7 cellular contexts compared by ENCODE assay signal in the genomic region with DNA sequence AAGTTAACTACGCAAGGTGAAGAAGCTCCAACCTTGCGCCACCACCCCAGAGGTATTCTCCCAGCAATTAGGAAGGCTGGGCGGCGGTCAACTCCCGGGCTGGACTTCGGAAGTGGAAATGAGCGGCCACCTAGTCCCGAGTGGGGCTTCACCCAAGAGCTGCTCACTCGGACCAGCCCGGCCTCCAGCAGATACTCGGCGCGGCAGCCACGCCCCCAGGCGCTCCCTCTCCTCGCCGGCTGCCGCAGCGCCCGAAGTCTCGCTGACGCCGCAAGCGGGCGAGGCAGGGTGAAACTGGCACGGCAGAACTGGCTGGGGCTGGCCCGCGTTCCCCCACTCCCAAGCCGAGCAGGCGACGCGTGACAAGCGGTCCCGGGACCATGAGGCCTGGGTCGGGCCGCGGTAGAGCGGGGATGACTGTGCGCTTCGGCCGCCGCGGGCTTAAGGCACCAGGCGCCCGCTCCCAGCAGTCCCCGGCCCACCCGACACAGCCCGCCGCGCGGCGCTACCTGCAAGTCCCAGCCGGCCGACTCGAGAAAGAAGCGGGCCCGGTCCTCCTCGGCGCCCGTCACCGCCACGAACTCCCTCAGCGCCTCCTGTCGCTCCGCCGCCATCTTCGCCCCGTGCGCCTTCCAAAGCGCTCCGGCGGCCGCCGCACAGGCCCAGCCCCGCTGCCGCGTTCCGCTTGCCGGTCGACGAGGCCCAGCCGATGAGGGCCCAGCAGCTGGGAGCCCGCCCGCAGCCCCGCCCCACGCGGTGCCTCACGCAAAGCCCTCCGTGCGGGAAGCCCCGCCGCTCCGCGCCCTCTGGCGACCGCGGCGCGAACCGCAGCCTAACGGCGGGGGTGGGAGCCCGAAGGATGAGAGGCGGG. TPM values are rescaled to one million over a fixed set of nuclear protein-coding genes. Genes with fewer than 3 reads are reported as not detected.
DNase-seq lines count a peak whose midpoint lies in the region; ATAC-seq and TF ChIP-seq lines count a peak whose summit lies in the region.

A gene (minus strand): TSS at position 639 of the 871 bp plus-strand sequence. CDS start 25 bp downstream, at position 614.

- DNase-seq in NCI-H187 treated with DMSO at 0.1 percent for 48 hours (lab: John Stamatoyannopoulos, UW): peak; percentile 33
- peak; percentile 78 to 97 for DNase-seq in ascending aorta (ENCODE audit: low spot score in 2 of 2)
- DNase-seq in hepatic stellate cell (ENCODE audit: low spot score): peak; percentile 93
- DNase-seq in renal cortical epithelial cell (ENCODE audit: low read depth): peak; percentile 75

- peak; percentile 95 to 97 (median 95) for TF ChIP-seq CTCF in ascending aorta (IDR thresholded peaks at IDR 0.05)

- intact Hi-C loops in T-helper 2 cell treated with Interferon-gamma antibody and Interleukin-4, amounts not matched to agents 100 ng/mL and 5 ng/mL, for 36 hours (cut with micrococcal nuclease): loop anchor here (1.0 to 5.0 kb wide), 6 partner anchors 31 to 1006 kb away; a partner anchor contains a TSS
- intact Hi-C loops in ascending aorta (cut with DNase I): loop anchor here (1.0 to 10.0 kb wide), 12 partner anchors 73 to 1188 kb away; a partner anchor contains a TSS

- no peaks in the 10 kb centered on the region for H3K27me3 ChIP-seq in ascending aorta

- H3K27ac ChIP-seq in ascending aorta: peak within 1 kb of the TSS; percentile 80

- ATAC-seq in GM18499 (IDR thresholded peaks at IDR 0.05; ENCODE audit: insufficient read depth, unreplicated experiment): peak; percentile 61
- ATAC-seq in HG02943 (IDR thresholded peaks at IDR 0.05; ENCODE audit: low read depth, unreplicated experiment): peak; percentile 81

- H3K9me3 ChIP-seq in ascending aorta: no peaks in the 10 kb centered on the region

- peaks cover 0 to 24% of the 10 kb centered on the region in 2 donors for H3K36me3 ChIP-seq in ascending aorta

- peaks cover 14 to 35% of the 10 kb centered on the region in 2 donors for H3K4me1 ChIP-seq in ascending aorta

- peak within 1 kb of the TSS; percentile 67 to 81 for H3K4me3 ChIP-seq in ascending aorta

RNA-seq across cellular contexts. Expression of the gene that starts here (rescaled TPM):
- total RNA-seq in T-helper 2 cell treated with Interferon-gamma antibody and Interleukin-4, amounts not matched to agents 100 ng/mL and 5 ng/mL, for 36 hours: 73.2 and 77.2 TPM in 2 replicates
- total RNA-seq in ascending aorta (58.5 TPM), renal cortical epithelial cell (30.6 and 50.1 TPM in 2 replicates)

Comparison
In these comparisons a context has a peak if more than half of its experiments do, and no peak if none do; other contexts are left out.
1. Peak in every context shown above with its lines: DNase-seq, ATAC-seq, H3K4me3 ChIP-seq and H3K27ac ChIP-seq.
2. DNase-seq: peak in every context shown above with its lines; median percentile 93 in hepatic stellate cell; 88 in ascending aorta; 75 in renal cortical epithelial cell; 33 in NCI-H187 treated with DMSO at 0.1 percent for 48 hours.